8 cellular contexts compared by ENCODE assay signal in the genomic region with DNA sequence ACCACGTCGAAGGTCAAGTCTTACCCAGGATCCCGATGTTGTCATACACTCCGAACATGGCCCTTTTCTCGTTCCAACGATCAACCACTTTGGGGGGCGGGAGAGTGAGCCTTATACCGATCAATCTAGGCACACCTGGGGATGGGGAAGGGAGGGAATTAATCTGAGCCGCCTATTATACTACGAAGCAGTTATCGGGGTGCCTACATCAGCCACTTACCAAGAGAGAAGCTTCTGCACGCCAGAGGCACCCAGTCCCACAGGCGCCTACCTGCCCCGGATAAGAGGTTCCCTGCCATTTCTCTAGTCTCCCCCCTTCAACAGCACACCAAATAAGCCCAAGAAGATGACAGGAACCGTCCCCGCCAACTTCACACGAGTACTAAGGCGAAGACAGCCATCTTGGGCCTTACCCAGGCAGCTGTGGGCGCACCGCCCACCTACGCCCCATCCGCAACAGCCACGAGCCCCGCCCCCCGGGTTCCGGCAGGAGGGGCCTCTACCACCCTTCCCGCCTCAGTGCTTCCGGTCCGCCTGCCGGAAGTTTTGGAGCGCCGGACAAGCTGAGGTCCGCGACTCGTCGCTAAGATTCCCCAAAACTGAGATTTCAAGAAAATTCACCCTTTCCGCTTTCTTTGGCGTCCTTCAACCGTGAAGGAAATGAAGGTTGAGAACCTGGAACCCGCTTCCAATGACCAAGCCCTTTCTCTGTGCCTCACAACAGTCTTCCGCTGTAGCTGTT. TPM values are rescaled to one million over a fixed set of nuclear protein-coding genes. Genes with fewer than 3 reads are reported as not detected.
DNase-seq lines count a peak whose midpoint lies in the region; ATAC-seq and TF ChIP-seq lines count a peak whose summit lies in the region.

A gene (minus strand): TSS at position 425 of the 742 bp plus-strand sequence. CDS start 126 bp downstream, at position 299.

- peak; percentile 95 for ATAC-seq in gastroesophageal sphincter

- peak within 1 kb of the TSS; percentile 99 for H3K4me3 Mint-ChIP-seq in HFFc6
- H3K4me3 Mint-ChIP-seq in activated naive CD4-positive, alpha-beta T cell treated with anti-CD3 and anti-CD28 coated beads, Interleukin-2, amount 10 ng/mL, durations not matched to agents 7 days and 5 days = peak within 1 kb of the TSS; percentile 93

- H3K4me3 ChIP-seq in SK-N-MC (peak within 1 kb of the TSS; percentile 98), gastroesophageal sphincter (peak within 1 kb of the TSS; percentile 84 to 97), neutrophil (ENCODE audit: low read depth in 1 of 2, low read length in 1 of 2) (peak within 1 kb of the TSS; percentile 88 to 93)

- peak within 1 kb of the TSS; percentile 99 for H3K9ac ChIP-seq in SK-N-MC (ENCODE audit: insufficient read length)

- TF ChIP-seq CTCF in HFFc6 (IDR thresholded peaks at IDR 0.05) = no peak
- TF ChIP-seq CTCF in gastroesophageal sphincter (IDR thresholded peaks at IDR 0.05) = no peak
- TF ChIP-seq CTCF in neutrophil (IDR thresholded peaks at IDR 0.05) = no peak
- TF ChIP-seq CTCF in subcutaneous adipose tissue (IDR thresholded peaks at IDR 0.05; ENCODE audit: low read depth) = no peak

- H3K27ac ChIP-seq in SK-N-MC = peak within 1 kb of the TSS; percentile 99
- peak within 1 kb of the TSS; percentile 93 to 99 (median 98) for H3K27ac ChIP-seq in gastroesophageal sphincter
- peak within 1 kb of the TSS; percentile 94 for H3K27ac ChIP-seq in neutrophil

- 0 to 2% methylated on average over 5 to 15 of the region's 41 CpGs for WGBS in gastroesophageal sphincter (ENCODE audit: low coverage in 1 of 2), 2 donors

- peaks cover 6 to 48% (median 7%) of the 10 kb centered on the region in 3 donors for H3K4me1 ChIP-seq in gastroesophageal sphincter
- H3K4me1 ChIP-seq in neutrophil (ENCODE audit: control insufficient read depth in 1 of 2, insufficient read depth in 1 of 2, low read depth in 1 of 2, low read length in 1 of 2) = peaks cover 41 to 44% of the 10 kb centered on the region in 2 experiments

- no peak for TF ChIP-seq EP300 in gastroesophageal sphincter (IDR thresholded peaks at IDR 0.05)

- H3K36me3 ChIP-seq in SK-N-MC (ENCODE audit: insufficient read depth, low read length) (peaks cover 35% of the 10 kb centered on the region), gastroesophageal sphincter (peaks cover 0 to 39% of the 10 kb centered on the region in 2 donors), neutrophil (peaks cover 10% of the 10 kb centered on the region)

- H3K36me3 Mint-ChIP-seq in HFFc6 (ENCODE audit: low read depth) = peaks cover 22% of the 10 kb centered on the region
- peaks cover 43% of the 10 kb centered on the region for H3K36me3 Mint-ChIP-seq in activated naive CD4-positive, alpha-beta T cell treated with anti-CD3 and anti-CD28 coated beads, Interleukin-2, amount 10 ng/mL, durations not matched to agents 7 days and 5 days

- H3K9me3 ChIP-seq in SK-N-MC (ENCODE audit: low read depth, low read length) (no peaks in the 10 kb centered on the region), gastroesophageal sphincter (no peaks in the 10 kb centered on the region), neutrophil (no peaks in the 10 kb centered on the region)

- H3K27me3 ChIP-seq in gastroesophageal sphincter = no peaks in the 10 kb centered on the region
- no peaks in the 10 kb centered on the region for H3K27me3 ChIP-seq in neutrophil

- CTCF ChIA-PET in activated naive CD4-positive, alpha-beta T cell treated with anti-CD3 and anti-CD28 coated beads, Interleukin-2, amount 10 ng/mL, durations not matched to agents 7 days and 5 days (lab: Charles Lee) = interaction anchor here (0.6 to 1.7 kb wide), 5 partner anchors 21 to 72 kb away, joined by 3 to 9 read pairs (median 3); no protein-coding TSS in a partner anchor

- no peaks in the 10 kb centered on the region for H3K9me3 Mint-ChIP-seq in HFFc6
- H3K9me3 Mint-ChIP-seq in activated naive CD4-positive, alpha-beta T cell treated with anti-CD3 and anti-CD28 coated beads, Interleukin-2, amount 10 ng/mL, durations not matched to agents 7 days and 5 days = no peaks in the 10 kb centered on the region

- H3K27ac Mint-ChIP-seq in HFFc6 = peak within 1 kb of the TSS; percentile 98
- H3K27ac Mint-ChIP-seq in activated naive CD4-positive, alpha-beta T cell treated with anti-CD3 and anti-CD28 coated beads, Interleukin-2, amount 10 ng/mL, durations not matched to agents 7 days and 5 days = peak within 1 kb of the TSS; percentile 99

- DNase-seq in GM04503 (ENCODE audit: low read depth) (peak; percentile 64), HFFc6 (peak; percentile 81), NCI-H1048 (lab: John Stamatoyannopoulos, UW) (peak; percentile 92), SK-N-MC (ENCODE audit: low read depth, low spot score) (peak; percentile 84)
- DNase-seq in activated naive CD4-positive, alpha-beta T cell treated with anti-CD3 and anti-CD28 coated beads, Interleukin-2, amount 10 ng/mL, durations not matched to agents 7 days and 5 days = peak; percentile 97

- peaks cover 26% of the 10 kb centered on the region for H3K4me1 Mint-ChIP-seq in HFFc6 (ENCODE audit: low read depth)
- H3K4me1 Mint-ChIP-seq in activated naive CD4-positive, alpha-beta T cell treated with anti-CD3 and anti-CD28 coated beads, Interleukin-2, amount 10 ng/mL, durations not matched to agents 7 days and 5 days = peaks cover 45% of the 10 kb centered on the region

- TF ChIP-seq POLR2A in gastroesophageal sphincter (IDR thresholded peaks at IDR 0.05) = peak; percentile 69 to 77

- 0 out of 2 replicates have a peak, but pooled peaks cover 5% of the 10 kb centered on the region for H3K27me3 Mint-ChIP-seq in HFFc6 (ENCODE audit: insufficient read depth)
- H3K27me3 Mint-ChIP-seq in activated naive CD4-positive, alpha-beta T cell treated with anti-CD3 and anti-CD28 coated beads, Interleukin-2, amount 10 ng/mL, durations not matched to agents 7 days and 5 days = no peaks in the 10 kb centered on the region

RNA-seq across cellular contexts. Expression of the gene that starts here (rescaled TPM):
- total RNA-seq in HFFc6 (2021; fragmentation: NEBNext Ultra II Directional; extraction: Animal tissue kit (Norgen Biotek cat#: 25700)) = 100 to 1,000 TPM; 227 to 290 (median 257) TPM
- total RNA-seq in gastroesophageal sphincter = 10 to 100 TPM; 51.0 to 99.3 (median 66.0) TPM
- total RNA-seq in subcutaneous adipose tissue = 10 to 100 TPM; 65.6 to 99.1 (median 68.2) TPM

Comparison
In these comparisons a context has a peak if more than half of its experiments do, and no peak if none do; other contexts are left out.
1. Peak in every context shown above with its lines: DNase-seq, ATAC-seq, H3K4me3 ChIP-seq and H3K27ac ChIP-seq.